In the genomic region with DNA sequence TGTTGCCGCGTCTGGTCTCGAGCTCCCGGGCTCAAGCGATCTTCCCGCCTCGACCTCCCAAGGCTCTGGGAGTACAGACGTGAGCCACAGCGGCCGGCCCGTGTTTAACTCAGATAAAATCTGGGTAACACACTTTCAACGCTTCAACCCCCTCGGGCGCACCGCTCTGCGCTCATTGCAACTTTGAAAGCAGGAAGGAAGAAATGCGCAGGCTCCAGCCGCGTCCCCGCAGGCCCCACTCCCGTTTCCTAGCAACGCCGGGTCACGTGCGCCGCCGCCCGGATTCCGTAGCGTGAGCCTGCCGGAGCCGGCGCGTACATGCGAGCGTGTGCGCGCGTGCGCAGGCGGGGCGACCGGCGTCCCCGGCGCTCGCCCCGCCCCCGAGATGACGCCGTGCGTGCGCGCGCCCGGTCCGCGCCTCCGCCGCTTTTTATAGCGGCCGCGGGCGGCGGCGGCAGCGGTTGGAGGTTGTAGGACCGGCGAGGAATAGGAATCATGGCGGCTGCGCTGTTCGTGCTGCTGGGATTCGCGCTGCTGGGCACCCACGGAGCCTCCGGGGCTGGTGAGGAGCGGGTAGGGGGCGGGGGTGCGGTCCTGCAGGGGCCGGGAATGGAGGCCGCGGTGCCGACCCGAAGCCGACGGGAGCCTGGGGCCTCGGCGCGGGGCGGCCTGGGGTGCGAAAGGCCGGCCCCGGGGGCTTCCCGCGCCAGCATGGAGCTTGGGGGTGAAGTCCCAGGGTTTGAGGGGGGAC, we compare ENCODE assay signal across 1 cellular context.
TF ChIP-seq lines count a peak whose summit lies in the region.

A gene (plus strand): TSS at position 457 of the 751 bp plus-strand sequence. CDS start 39 bp downstream, at position 496.

TF ChIP-seq in K562, 482 proteins besides CTCF, POLR2A, EP300 and RAD21 (continued from another document and continues in another):
- TF ChIP-seq, protein P1, sequence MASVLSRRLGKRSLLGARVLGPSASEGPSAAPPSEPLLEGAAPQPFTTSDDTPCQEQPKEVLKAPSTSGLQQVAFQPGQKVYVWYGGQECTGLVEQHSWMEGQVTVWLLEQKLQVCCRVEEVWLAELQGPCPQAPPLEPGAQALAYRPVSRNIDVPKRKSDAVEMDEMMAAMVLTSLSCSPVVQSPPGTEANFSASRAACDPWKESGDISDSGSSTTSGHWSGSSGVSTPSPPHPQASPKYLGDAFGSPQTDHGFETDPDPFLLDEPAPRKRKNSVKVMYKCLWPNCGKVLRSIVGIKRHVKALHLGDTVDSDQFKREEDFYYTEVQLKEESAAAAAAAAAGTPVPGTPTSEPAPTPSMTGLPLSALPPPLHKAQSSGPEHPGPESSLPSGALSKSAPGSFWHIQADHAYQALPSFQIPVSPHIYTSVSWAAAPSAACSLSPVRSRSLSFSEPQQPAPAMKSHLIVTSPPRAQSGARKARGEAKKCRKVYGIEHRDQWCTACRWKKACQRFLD (CRISPR knock-in tag; IDR thresholded peaks at IDR 0.05), result peak; percentile 28; the same call in 1 of the 2 replicates
- TF ChIP-seq BCL6 (CRISPR knock-in tag; IDR thresholded peaks at IDR 0.05), result no peak
- no peak for TF ChIP-seq SIRT6 (IDR thresholded peaks at IDR 0.05; ENCODE audit: low read depth, low read length)
- no peak for TF ChIP-seq PHTF2 (CRISPR knock-in tag; IDR thresholded peaks at IDR 0.05)
- no peak for TF ChIP-seq CC2D1A (IDR thresholded peaks at IDR 0.05)
- TF ChIP-seq, protein P2, sequence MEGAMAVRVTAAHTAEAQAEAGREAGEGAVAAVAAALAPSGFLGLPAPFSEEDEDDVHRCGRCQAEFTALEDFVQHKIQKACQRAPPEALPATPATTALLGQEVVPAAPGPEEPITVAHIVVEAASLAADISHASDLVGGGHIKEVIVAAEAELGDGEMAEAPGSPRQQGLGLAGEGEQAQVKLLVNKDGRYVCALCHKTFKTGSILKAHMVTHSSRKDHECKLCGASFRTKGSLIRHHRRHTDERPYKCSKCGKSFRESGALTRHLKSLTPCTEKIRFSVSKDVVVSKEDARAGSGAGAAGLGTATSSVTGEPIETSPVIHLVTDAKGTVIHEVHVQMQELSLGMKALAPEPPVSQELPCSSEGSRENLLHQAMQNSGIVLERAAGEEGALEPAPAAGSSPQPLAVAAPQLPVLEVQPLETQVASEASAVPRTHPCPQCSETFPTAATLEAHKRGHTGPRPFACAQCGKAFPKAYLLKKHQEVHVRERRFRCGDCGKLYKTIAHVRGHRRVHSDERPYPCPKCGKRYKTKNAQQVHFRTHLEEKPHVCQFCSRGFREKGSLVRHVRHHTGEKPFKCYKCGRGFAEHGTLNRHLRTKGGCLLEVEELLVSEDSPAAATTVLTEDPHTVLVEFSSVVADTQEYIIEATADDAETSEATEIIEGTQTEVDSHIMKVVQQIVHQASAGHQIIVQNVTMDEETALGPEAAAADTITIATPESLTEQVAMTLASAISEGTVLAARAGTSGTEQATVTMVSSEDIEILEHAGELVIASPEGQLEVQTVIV (CRISPR knock-in tag; IDR thresholded peaks at IDR 0.05; ENCODE audit: borderline replicate concordance), result no peak
- TF ChIP-seq SMARCB1 (IDR thresholded peaks at IDR 0.05; ENCODE audit: insufficient read length, low read depth), result no peak
- TF ChIP-seq, protein P3, sequence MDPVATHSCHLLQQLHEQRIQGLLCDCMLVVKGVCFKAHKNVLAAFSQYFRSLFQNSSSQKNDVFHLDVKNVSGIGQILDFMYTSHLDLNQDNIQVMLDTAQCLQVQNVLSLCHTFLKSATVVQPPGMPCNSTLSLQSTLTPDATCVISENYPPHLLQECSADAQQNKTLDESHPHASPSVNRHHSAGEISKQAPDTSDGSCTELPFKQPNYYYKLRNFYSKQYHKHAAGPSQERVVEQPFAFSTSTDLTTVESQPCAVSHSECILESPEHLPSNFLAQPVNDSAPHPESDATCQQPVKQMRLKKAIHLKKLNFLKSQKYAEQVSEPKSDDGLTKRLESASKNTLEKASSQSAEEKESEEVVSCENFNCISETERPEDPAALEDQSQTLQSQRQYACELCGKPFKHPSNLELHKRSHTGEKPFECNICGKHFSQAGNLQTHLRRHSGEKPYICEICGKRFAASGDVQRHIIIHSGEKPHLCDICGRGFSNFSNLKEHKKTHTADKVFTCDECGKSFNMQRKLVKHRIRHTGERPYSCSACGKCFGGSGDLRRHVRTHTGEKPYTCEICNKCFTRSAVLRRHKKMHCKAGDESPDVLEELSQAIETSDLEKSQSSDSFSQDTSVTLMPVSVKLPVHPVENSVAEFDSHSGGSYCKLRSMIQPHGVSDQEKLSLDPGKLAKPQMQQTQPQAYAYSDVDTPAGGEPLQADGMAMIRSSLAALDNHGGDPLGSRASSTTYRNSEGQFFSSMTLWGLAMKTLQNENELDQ (CRISPR knock-in tag; IDR thresholded peaks at IDR 0.05; ENCODE audit: borderline replicate concordance), result no peak
- TF ChIP-seq, protein P4, sequence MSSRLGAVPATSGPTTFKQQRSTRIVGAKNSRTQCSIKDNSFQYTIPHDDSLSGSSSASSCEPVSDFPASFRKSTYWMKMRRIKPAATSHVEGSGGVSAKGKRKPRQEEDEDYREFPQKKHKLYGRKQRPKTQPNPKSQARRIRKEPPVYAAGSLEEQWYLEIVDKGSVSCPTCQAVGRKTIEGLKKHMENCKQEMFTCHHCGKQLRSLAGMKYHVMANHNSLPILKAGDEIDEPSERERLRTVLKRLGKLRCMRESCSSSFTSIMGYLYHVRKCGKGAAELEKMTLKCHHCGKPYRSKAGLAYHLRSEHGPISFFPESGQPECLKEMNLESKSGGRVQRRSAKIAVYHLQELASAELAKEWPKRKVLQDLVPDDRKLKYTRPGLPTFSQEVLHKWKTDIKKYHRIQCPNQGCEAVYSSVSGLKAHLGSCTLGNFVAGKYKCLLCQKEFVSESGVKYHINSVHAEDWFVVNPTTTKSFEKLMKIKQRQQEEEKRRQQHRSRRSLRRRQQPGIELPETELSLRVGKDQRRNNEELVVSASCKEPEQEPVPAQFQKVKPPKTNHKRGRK (tag; IDR thresholded peaks at IDR 0.05), result no peak
- no peak for TF ChIP-seq ZFP1 (CRISPR knock-in tag; IDR thresholded peaks at IDR 0.05)
- TF ChIP-seq ZFX (CRISPR knock-in tag; IDR thresholded peaks at IDR 0.05), result peak; percentile 66
- peak; percentile 91; the same call in 1 of the 2 replicates for TF ChIP-seq CHCHD3 (CRISPR knock-in tag; IDR thresholded peaks at IDR 0.05)
- TF ChIP-seq, protein P5, sequence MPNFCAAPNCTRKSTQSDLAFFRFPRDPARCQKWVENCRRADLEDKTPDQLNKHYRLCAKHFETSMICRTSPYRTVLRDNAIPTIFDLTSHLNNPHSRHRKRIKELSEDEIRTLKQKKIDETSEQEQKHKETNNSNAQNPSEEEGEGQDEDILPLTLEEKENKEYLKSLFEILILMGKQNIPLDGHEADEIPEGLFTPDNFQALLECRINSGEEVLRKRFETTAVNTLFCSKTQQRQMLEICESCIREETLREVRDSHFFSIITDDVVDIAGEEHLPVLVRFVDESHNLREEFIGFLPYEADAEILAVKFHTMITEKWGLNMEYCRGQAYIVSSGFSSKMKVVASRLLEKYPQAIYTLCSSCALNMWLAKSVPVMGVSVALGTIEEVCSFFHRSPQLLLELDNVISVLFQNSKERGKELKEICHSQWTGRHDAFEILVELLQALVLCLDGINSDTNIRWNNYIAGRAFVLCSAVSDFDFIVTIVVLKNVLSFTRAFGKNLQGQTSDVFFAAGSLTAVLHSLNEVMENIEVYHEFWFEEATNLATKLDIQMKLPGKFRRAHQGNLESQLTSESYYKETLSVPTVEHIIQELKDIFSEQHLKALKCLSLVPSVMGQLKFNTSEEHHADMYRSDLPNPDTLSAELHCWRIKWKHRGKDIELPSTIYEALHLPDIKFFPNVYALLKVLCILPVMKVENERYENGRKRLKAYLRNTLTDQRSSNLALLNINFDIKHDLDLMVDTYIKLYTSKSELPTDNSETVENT (CRISPR knock-in tag; IDR thresholded peaks at IDR 0.05), result peak; percentile 93
- TF ChIP-seq FOXP1 (CRISPR knock-in tag; IDR thresholded peaks at IDR 0.05), result no peak
- 0 out of 2 replicates have a peak, but pooled peaks have one; percentile 15 for TF ChIP-seq TCF7 (IDR thresholded peaks at IDR 0.05; ENCODE audit: borderline replicate concordance)
- TF ChIP-seq, protein P6, sequence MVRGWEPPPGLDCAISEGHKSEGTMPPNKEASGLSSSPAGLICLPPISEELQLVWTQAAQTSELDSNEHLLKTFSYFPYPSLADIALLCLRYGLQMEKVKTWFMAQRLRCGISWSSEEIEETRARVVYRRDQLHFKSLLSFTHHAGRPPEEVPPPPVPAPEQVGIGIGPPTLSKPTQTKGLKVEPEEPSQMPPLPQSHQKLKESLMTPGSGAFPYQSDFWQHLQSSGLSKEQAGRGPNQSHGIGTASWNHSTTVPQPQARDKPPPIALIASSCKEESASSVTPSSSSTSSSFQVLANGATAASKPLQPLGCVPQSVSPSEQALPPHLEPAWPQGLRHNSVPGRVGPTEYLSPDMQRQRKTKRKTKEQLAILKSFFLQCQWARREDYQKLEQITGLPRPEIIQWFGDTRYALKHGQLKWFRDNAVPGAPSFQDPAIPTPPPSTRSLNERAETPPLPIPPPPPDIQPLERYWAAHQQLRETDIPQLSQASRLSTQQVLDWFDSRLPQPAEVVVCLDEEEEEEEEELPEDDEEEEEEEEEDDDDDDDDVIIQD (CRISPR knock-in tag; IDR thresholded peaks at IDR 0.05), result no peak
- TF ChIP-seq ZNF766 (CRISPR knock-in tag; conservative IDR thresholded peaks at IDR 0.05), result no peak; the same call in 1 of the 2 replicates
- no peak for TF ChIP-seq ZSCAN32 (CRISPR knock-in tag; IDR thresholded peaks at IDR 0.05)
- TF ChIP-seq, protein P7, sequence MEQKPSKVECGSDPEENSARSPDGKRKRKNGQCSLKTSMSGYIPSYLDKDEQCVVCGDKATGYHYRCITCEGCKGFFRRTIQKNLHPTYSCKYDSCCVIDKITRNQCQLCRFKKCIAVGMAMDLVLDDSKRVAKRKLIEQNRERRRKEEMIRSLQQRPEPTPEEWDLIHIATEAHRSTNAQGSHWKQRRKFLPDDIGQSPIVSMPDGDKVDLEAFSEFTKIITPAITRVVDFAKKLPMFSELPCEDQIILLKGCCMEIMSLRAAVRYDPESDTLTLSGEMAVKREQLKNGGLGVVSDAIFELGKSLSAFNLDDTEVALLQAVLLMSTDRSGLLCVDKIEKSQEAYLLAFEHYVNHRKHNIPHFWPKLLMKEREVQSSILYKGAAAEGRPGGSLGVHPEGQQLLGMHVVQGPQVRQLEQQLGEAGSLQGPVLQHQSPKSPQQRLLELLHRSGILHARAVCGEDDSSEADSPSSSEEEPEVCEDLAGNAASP (IDR thresholded peaks at IDR 0.05), result no peak
- 0 out of 2 replicates have a peak, but pooled peaks have one; percentile 70 for TF ChIP-seq KDM2B (CRISPR knock-in tag; IDR thresholded peaks at IDR 0.05)
- TF ChIP-seq, protein P8, sequence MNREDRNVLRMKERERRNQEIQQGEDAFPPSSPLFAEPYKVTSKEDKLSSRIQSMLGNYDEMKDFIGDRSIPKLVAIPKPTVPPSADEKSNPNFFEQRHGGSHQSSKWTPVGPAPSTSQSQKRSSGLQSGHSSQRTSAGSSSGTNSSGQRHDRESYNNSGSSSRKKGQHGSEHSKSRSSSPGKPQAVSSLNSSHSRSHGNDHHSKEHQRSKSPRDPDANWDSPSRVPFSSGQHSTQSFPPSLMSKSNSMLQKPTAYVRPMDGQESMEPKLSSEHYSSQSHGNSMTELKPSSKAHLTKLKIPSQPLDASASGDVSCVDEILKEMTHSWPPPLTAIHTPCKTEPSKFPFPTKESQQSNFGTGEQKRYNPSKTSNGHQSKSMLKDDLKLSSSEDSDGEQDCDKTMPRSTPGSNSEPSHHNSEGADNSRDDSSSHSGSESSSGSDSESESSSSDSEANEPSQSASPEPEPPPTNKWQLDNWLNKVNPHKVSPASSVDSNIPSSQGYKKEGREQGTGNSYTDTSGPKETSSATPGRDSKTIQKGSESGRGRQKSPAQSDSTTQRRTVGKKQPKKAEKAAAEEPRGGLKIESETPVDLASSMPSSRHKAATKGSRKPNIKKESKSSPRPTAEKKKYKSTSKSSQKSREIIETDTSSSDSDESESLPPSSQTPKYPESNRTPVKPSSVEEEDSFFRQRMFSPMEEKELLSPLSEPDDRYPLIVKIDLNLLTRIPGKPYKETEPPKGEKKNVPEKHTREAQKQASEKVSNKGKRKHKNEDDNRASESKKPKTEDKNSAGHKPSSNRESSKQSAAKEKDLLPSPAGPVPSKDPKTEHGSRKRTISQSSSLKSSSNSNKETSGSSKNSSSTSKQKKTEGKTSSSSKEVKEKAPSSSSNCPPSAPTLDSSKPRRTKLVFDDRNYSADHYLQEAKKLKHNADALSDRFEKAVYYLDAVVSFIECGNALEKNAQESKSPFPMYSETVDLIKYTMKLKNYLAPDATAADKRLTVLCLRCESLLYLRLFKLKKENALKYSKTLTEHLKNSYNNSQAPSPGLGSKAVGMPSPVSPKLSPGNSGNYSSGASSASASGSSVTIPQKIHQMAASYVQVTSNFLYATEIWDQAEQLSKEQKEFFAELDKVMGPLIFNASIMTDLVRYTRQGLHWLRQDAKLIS (CRISPR knock-in tag; IDR thresholded peaks at IDR 0.05), result no peak
- TF ChIP-seq BACH1 (tag; IDR thresholded peaks at IDR 0.05), result no peak
- TF ChIP-seq, protein P9, sequence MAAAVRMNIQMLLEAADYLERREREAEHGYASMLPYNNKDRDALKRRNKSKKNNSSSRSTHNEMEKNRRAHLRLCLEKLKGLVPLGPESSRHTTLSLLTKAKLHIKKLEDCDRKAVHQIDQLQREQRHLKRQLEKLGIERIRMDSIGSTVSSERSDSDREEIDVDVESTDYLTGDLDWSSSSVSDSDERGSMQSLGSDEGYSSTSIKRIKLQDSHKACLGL (CRISPR knock-in tag; IDR thresholded peaks at IDR 0.05; ENCODE audit: borderline replicate concordance, poor library complexity, severe bottlenecking), result no peak
- TF ChIP-seq ZNF644 (tag; IDR thresholded peaks at IDR 0.05; ENCODE audit: low read depth), result peak; percentile 69; the same call in 1 of the 2 replicates
- TF ChIP-seq NCOA6 (IDR thresholded peaks at IDR 0.05), result no peak
- TF ChIP-seq ZNF133 (CRISPR knock-in tag; IDR thresholded peaks at IDR 0.05), result no peak
- no peak for TF ChIP-seq ZFP30 (CRISPR knock-in tag; IDR thresholded peaks at IDR 0.05; ENCODE audit: borderline replicate concordance)
- no peak for TF ChIP-seq POLR3G (IDR thresholded peaks at IDR 0.05; ENCODE audit: extremely low read depth, insufficient read length, insufficient replicate concordance)
- TF ChIP-seq, protein P10, sequence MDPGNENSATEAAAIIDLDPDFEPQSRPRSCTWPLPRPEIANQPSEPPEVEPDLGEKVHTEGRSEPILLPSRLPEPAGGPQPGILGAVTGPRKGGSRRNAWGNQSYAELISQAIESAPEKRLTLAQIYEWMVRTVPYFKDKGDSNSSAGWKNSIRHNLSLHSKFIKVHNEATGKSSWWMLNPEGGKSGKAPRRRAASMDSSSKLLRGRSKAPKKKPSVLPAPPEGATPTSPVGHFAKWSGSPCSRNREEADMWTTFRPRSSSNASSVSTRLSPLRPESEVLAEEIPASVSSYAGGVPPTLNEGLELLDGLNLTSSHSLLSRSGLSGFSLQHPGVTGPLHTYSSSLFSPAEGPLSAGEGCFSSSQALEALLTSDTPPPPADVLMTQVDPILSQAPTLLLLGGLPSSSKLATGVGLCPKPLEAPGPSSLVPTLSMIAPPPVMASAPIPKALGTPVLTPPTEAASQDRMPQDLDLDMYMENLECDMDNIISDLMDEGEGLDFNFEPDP (CRISPR knock-in tag; IDR thresholded peaks at IDR 0.05), result no peak
- 0 out of 2 replicates have a peak, but pooled peaks have one; percentile 61 for TF ChIP-seq RBM14 (IDR thresholded peaks at IDR 0.05; ENCODE audit: borderline replicate concordance, insufficient read depth, low read depth, low read length)
- TF ChIP-seq NUFIP1 (IDR thresholded peaks at IDR 0.05; ENCODE audit: partially characterized antibody), result no peak
- TF ChIP-seq, protein P11, sequence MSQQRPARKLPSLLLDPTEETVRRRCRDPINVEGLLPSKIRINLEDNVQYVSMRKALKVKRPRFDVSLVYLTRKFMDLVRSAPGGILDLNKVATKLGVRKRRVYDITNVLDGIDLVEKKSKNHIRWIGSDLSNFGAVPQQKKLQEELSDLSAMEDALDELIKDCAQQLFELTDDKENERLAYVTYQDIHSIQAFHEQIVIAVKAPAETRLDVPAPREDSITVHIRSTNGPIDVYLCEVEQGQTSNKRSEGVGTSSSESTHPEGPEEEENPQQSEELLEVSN (IDR thresholded peaks at IDR 0.05; ENCODE audit: borderline replicate concordance in 1 of 2, extremely low read depth in 1 of 2, insufficient read depth in 1 of 2, insufficient read length in 1 of 2, low read depth in 1 of 2, low read length in 1 of 2, poor library complexity in 1 of 2, severe bottlenecking in 1 of 2), result peak in 1 of 2 experiments; percentile 87
